15 cellular contexts compared by ENCODE assay signal in genomic region chr4:182893490-182893889, GRCh38. TPM values are rescaled to one million over a fixed set of nuclear protein-coding genes. Genes with fewer than 3 reads are reported as not detected.
DNase-seq lines count a peak whose midpoint lies in the region; ATAC-seq and TF ChIP-seq lines count a peak whose summit lies in the region.
"Had no signal": no experiment of that assay in that cellular context is flagged by ENCODE, and none has a peak within 500 bp of the region (broad histone marks: within the 10 kb centered on the region; RNA-seq: fewer than 3 reads in every experiment).

No MANE protein-coding gene starts in this region.

- no peak overlapping the region for H3K4me3 ChIP-seq in GM23338
- H3K4me3 ChIP-seq in neuronal stem cell (ENCODE audit: low read length in 2 of 2), result no peak overlapping the region
- no peak overlapping the region for H3K4me3 ChIP-seq in thyroid gland (replicated peaks in 1 of 3)
- H3K4me3 ChIP-seq: BLaER1 treated with 17β-estradiol and CSF1 and Interleukin-3, amounts not matched to agents 10 nM and 100 nM; HAP-1 had no signal

- intact Hi-C loops in thyroid gland (cut with DNase I), result no loop called here

- H3K36me3 Mint-ChIP-seq in GM23338 (ENCODE audit: low read depth) (peaks cover 46% of the 10 kb centered on the region), brain (peaks cover 60% of the 10 kb centered on the region)

- no peaks in the 10 kb centered on the region for H3K4me1 ChIP-seq in GM23338 (ENCODE audit: insufficient read depth)
- H3K4me1 ChIP-seq in neuronal stem cell (ENCODE audit: control insufficient read depth in 2 of 2, insufficient read depth in 1 of 2, low read depth in 1 of 2, low read length in 2 of 2), result peaks cover 0 to 6% of the 10 kb centered on the region in 2 donors
- peaks cover 49 to 50% of the 10 kb centered on the region in 2 donors for H3K4me1 ChIP-seq in thyroid gland
- H3K4me1 ChIP-seq: HAP-1 had no signal

- H2BK12ac ChIP-seq in neuronal stem cell (ENCODE audit: low read length), result no peak overlapping the region

- H3K4me1 Mint-ChIP-seq in GM23338 (peaks cover 4% of the 10 kb centered on the region; the same call in 1 of the 3 replicates), brain (peaks cover 63% of the 10 kb centered on the region)
- H3K4me1 Mint-ChIP-seq: B cell had no signal

- H3K9me2 ChIP-seq in GM23338 (ENCODE audit: insufficient read depth), result no peaks in the 10 kb centered on the region

- H2BK5ac ChIP-seq in neuronal stem cell (ENCODE audit: low read length), result no peak overlapping the region

- H3K9me3 Mint-ChIP-seq in GM23338, result no peaks in the 10 kb centered on the region
- H3K9me3 Mint-ChIP-seq in brain, result no peaks in the 10 kb centered on the region
- H3K9me3 Mint-ChIP-seq: CD8-positive, alpha-beta T cell had no signal

- no peak overlapping the region for H3K4me3 Mint-ChIP-seq in GM23338
- no peak overlapping the region for H3K4me3 Mint-ChIP-seq in brain
- H3K4me3 Mint-ChIP-seq: B cell; CD8-positive, alpha-beta T cell had no signal

- TF ChIP-seq CTCF in GM23338 (conservative IDR thresholded peaks at IDR 0.05; ENCODE audit: low read depth in 2 of 2) (no peak), brain (conservative IDR thresholded peaks at IDR 0.05) (no peak), thyroid gland (IDR thresholded peaks at IDR 0.05) (no peak)

- H3K4me2 ChIP-seq in GM23338 (no peak overlapping the region), neuronal stem cell (ENCODE audit: insufficient read depth, low read length, poor library complexity, severe bottlenecking) (no peak overlapping the region)
- H3K4me2 ChIP-seq: BLaER1 treated with 17β-estradiol and CSF1 and Interleukin-3, amounts not matched to agents 10 nM and 100 nM had no signal

- no peak overlapping the region for H2AFZ ChIP-seq in GM23338
- no peak overlapping the region for H2AFZ ChIP-seq in neuronal stem cell (ENCODE audit: low read length)

- no peaks in the 10 kb centered on the region for H3K79me2 ChIP-seq in GM23338 (replicated peaks; ENCODE audit: insufficient read depth)

- peaks cover 5% of the 10 kb centered on the region; the same call in 1 of the 2 replicates for H4K20me1 ChIP-seq in GM23338 (replicated peaks; ENCODE audit: insufficient read depth)

- H3K14ac ChIP-seq in neuronal stem cell (ENCODE audit: low read length), result peak overlapping the region; percentile 63

- H3K9ac ChIP-seq in neuronal stem cell (ENCODE audit: low read depth, low read length, poor library complexity), result no peak overlapping the region
- H3K9ac ChIP-seq: BLaER1 treated with 17β-estradiol and CSF1 and Interleukin-3, amounts not matched to agents 10 nM and 100 nM had no signal

- H3K23ac ChIP-seq in neuronal stem cell (ENCODE audit: low read depth, low read length, poor library complexity), result no peak overlapping the region

- H3K27ac Mint-ChIP-seq in GM23338 (no peak overlapping the region; the same call in 1 of the 2 replicates), brain (peak overlapping the region in 4 of 5 experiments; percentile 46 to 76 (median 62))
- H3K27ac Mint-ChIP-seq: B cell; CD8-positive, alpha-beta T cell had no signal

- H3K27me3 Mint-ChIP-seq in GM23338 (ENCODE audit: insufficient read depth, low read depth, poor library complexity) (peaks cover 5% of the 10 kb centered on the region), brain (no peaks in the 10 kb centered on the region)
- H3K27me3 Mint-ChIP-seq: B cell had no signal

- peak overlapping the region; percentile 21 for H3K18ac ChIP-seq in neuronal stem cell (ENCODE audit: low read length)

- ATAC-seq in GM23338, result peak; percentile 46
- no peak for ATAC-seq in HG03457 (IDR thresholded peaks at IDR 0.05; ENCODE audit: unreplicated experiment)
- ATAC-seq in HG02973 (IDR thresholded peaks at IDR 0.05; ENCODE audit: unreplicated experiment), result no peak
- ATAC-seq: CD8-positive, alpha-beta T cell had no signal

- H3K9me3 ChIP-seq in neuronal stem cell (replicated peaks in 1 of 2; ENCODE audit: control insufficient read depth in 2 of 2, insufficient read depth in 1 of 2, low read depth in 1 of 2, low read length in 2 of 2), result no peaks in the 10 kb centered on the region
- H3K9me3 ChIP-seq in thyroid gland, result no peaks in the 10 kb centered on the region
- H3K9me3 ChIP-seq: HAP-1 had no signal

- no peak overlapping the region for H4K91ac ChIP-seq in neuronal stem cell (ENCODE audit: low read depth, low read length, poor library complexity)

- WGBS in neuronal stem cell (ENCODE audit: extremely low coverage in 2 of 2, insufficient read length in 2 of 2, insufficient replicate concordance in 1 of 2), 2 donors, result no CpG with 5 or more reads among the region's 16 CpGs
- 92% methylated on average over 15 to 16 of the region's 16 CpGs for WGBS in thyroid gland, 2 donors

- H2AK5ac ChIP-seq in neuronal stem cell (ENCODE audit: low read depth, low read length), result no peak overlapping the region

- no peak overlapping the region for H2BK15ac ChIP-seq in neuronal stem cell (ENCODE audit: low read length)

- H2BK120ac ChIP-seq in neuronal stem cell (ENCODE audit: low read depth, low read length), result no peak overlapping the region

- no peak overlapping the region for H3K4ac ChIP-seq in neuronal stem cell (ENCODE audit: low read length)

- H4K8ac ChIP-seq in neuronal stem cell (ENCODE audit: low read depth, low read length), result no peak overlapping the region

- peaks cover 2% of the 10 kb centered on the region for H3K79me1 ChIP-seq in neuronal stem cell (ENCODE audit: low read depth, low read length)

- no peaks in the 10 kb centered on the region for H3K27me3 ChIP-seq in GM23338 (ENCODE audit: insufficient read depth)
- no peaks in the 10 kb centered on the region for H3K27me3 ChIP-seq in neuronal stem cell (ENCODE audit: control insufficient read depth in 3 of 3, insufficient read depth in 3 of 3, low read depth in 1 of 3, low read length in 3 of 3)
- H3K27me3 ChIP-seq in thyroid gland, result no peaks in the 10 kb centered on the region
- H3K27me3 ChIP-seq: BLaER1 treated with 17β-estradiol and CSF1 and Interleukin-3, amounts not matched to agents 10 nM and 100 nM had no signal

- no peaks in the 10 kb centered on the region for H3F3A ChIP-seq in GM23338 (replicated peaks; ENCODE audit: low read depth)

- H3K27ac ChIP-seq in GM23338 (ENCODE audit: low read depth) (no peak overlapping the region), neuronal stem cell (replicated peaks; ENCODE audit: low read length) (no peak overlapping the region), thyroid gland (peak overlapping the region; percentile 35 to 94 (median 83))
- H3K27ac ChIP-seq: BLaER1 treated with 17β-estradiol and CSF1 and Interleukin-3, amounts not matched to agents 10 nM and 100 nM; HL-60 had no signal

- TF ChIP-seq POLR2A in thyroid gland (IDR thresholded peaks at IDR 0.05), result no peak

- H3K36me3 ChIP-seq in GM23338 (ENCODE audit: insufficient read depth), result no peaks in the 10 kb centered on the region; the same call in none of the 2 replicates
- H3K36me3 ChIP-seq in neuronal stem cell (replicated peaks in 1 of 2; ENCODE audit: control insufficient read depth in 2 of 2, insufficient read depth in 2 of 2, low read length in 2 of 2), result peaks cover 27 to 97% of the 10 kb centered on the region in 2 donors
- H3K36me3 ChIP-seq in thyroid gland, result peaks cover 19 to 21% of the 10 kb centered on the region in 2 donors

- DNase-seq in GM23338 (ENCODE audit: low spot score), result no peak
- no peak for DNase-seq in neuronal stem cell (ENCODE audit: low spot score)
- DNase-seq in thyroid gland, result peak in 1 of 2 donors; percentile 15
- DNase-seq: Calu3; CD8-positive, alpha-beta T cell; DMS79 treated with DMSO at 0.1 percent for 48 hours; GF-D8; IMR-90 had no signal

TF ChIP-seq in GM23338, 12 proteins besides CTCF, POLR2A, EP300 and RAD21 (continues in another document):
- TF ChIP-seq REST (IDR thresholded peaks at IDR 0.05; ENCODE audit: unreplicated experiment), result no peak
- no peak for TF ChIP-seq EZH2phosphoT487 (IDR thresholded peaks at IDR 0.05; ENCODE audit: unreplicated experiment)
- TF ChIP-seq EZH2 (IDR thresholded peaks at IDR 0.05; ENCODE audit: low read depth, unreplicated experiment), result no peak
- no peak for TF ChIP-seq STAT1 (IDR thresholded peaks at IDR 0.05; ENCODE audit: unreplicated experiment)
- no peak for TF ChIP-seq CREB1 (CRISPR knock-in tag; IDR thresholded peaks at IDR 0.05; ENCODE audit: low read depth)

RNA-seq across cellular contexts. Expression of gene DCTD, which starts 23.7 kb away (rescaled TPM):
- total RNA-seq in GM23338 (2014; rRNA removed; shearing (Covaris generic)), result 39.3 and 45.2 TPM in 2 replicates
- polyA plus RNA-seq in GM23338 (2016; fragmentation: Nextera tagmentation; extraction: Ambion mirVana) (40.0 and 40.3 TPM in 2 replicates), brain (ENCODE audit: insufficient read depth, low read depth, low replicate concordance) (65.7 TPM)
- polyA plus RNA-seq in neuronal stem cell (2013, experiment 1 of 2), result 95.6 TPM
- polyA plus RNA-seq in neuronal stem cell (2013, experiment 2 of 2), result 95.4 TPM
- 100 to 1,000 TPM in 3 of 4 donors, 10 to 100 TPM in 1; 99.3 to 150 (median 119) TPM for total RNA-seq in thyroid gland

Comparison
In these comparisons a context has a peak if more than half of its experiments do, and no peak if none do; other contexts are left out.
1. H3K27ac ChIP-seq: peak in thyroid gland (3 of 3); none in GM23338 (single experiment) and neuronal stem cell (single experiment).